22 cellular contexts compared by ENCODE assay signal in genomic region chr10:3534433-3534832, GRCh38.
"Had no signal": no experiment of that assay in that cellular context is flagged by ENCODE, and none has a peak within 500 bp of the region (broad histone marks: within the 10 kb centered on the region; RNA-seq: fewer than 3 reads in every experiment).

No MANE protein-coding gene starts in this region.

- H3K9me3 ChIP-seq: breast epithelium had no signal

- DNase-seq: activated CD4-positive, alpha-beta memory T cell treated with anti-CD3 and anti-CD28 coated beads for 36 hours; activated CD4-positive, alpha-beta T cell treated with anti-CD3 and anti-CD28 coated beads, Interleukin-2, amount 10 ng/mL, durations not matched to agents 7 days and 5 days; activated CD4-positive, CD25-positive, alpha-beta regulatory T cell; activated CD8-positive, alpha-beta memory T cell treated with anti-CD3 and anti-CD28 coated beads for 24 hours; activated gamma-delta T cell; activated naive CD4-positive, alpha-beta T cell treated with anti-CD3 and anti-CD28 coated beads, Interleukin-2, amount 10 ng/mL, durations not matched to agents 7 days and 5 days; activated naive CD8-positive, alpha-beta T cell treated with anti-CD3 and anti-CD28 coated beads for 36 hours; activated T-cell treated with anti-CD3 and anti-CD28 coated beads, Interleukin-2, amount 50 U/mL, for 4 hours; caudate nucleus; Karpas-422; MM.1S; NCI-H1105 treated with DMSO at 0.1 percent for 48 hours; NCI-H1436 treated with DMSO at 0.1 percent for 48 hours; NCI-H187; NCI-H2081; NCI-H510A treated with DMSO at 0.1 percent for 48 hours; T-cell; T-helper 2 cell; T1000 had no signal

- H3K27ac ChIP-seq: breast epithelium, SK-N-MC, VCaP had no signal

- H3K36me3 ChIP-seq: breast epithelium had no signal

- H3K4me1 ChIP-seq: breast epithelium had no signal

- ATAC-seq: activated T-cell treated with anti-CD3 and anti-CD28 coated beads, Interleukin-2, amount 50 U/mL, for 4 hours; T-cell had no signal

- H3K4me3 ChIP-seq: breast epithelium, SK-N-MC had no signal

- H3K27me3 ChIP-seq: breast epithelium had no signal
